Comparison of ENCODE assay signal across 8 cellular contexts in genomic region chr2:201406077-201406662, GRCh38. TPM values are rescaled to one million over a fixed set of nuclear protein-coding genes. Genes with fewer than 3 reads are reported as not detected.
DNase-seq lines count a peak whose midpoint lies in the region; ATAC-seq and TF ChIP-seq lines count a peak whose summit lies in the region.

No MANE protein-coding gene starts in this region.

- H3K4me1 Mint-ChIP-seq in progenitor cell of endocrine pancreas (ENCODE audit: low read depth): peaks cover 9% of the 10 kb centered on the region

- H3K36me3 ChIP-seq in PC-9 (ENCODE audit: low read depth) (no peaks in the 10 kb centered on the region), esophagus muscularis mucosa (no peaks in the 10 kb centered on the region), sigmoid colon (no peaks in the 10 kb centered on the region)

- H3K4me1 ChIP-seq in PC-9 (replicated peaks; ENCODE audit: insufficient read depth): peaks cover 29% of the 10 kb centered on the region
- H3K4me1 ChIP-seq in esophagus muscularis mucosa: peaks cover 41 to 96% (median 92%) of the 10 kb centered on the region in 4 donors
- H3K4me1 ChIP-seq in sigmoid colon: peaks cover 0 to 55% (median 45%) of the 10 kb centered on the region in 4 donors

- 14% methylated on average over 3 of the region's 3 CpGs for WGBS in esophagus muscularis mucosa
- 20 to 29% methylated on average over 3 of the region's 3 CpGs for WGBS in sigmoid colon, 2 donors

- H3K36me3 Mint-ChIP-seq in progenitor cell of endocrine pancreas (ENCODE audit: insufficient read depth): no peaks in the 10 kb centered on the region

- BruUV-seq in PC-9 (replicated peaks; lab: Mats Ljungman, UMichigan): no TSS peak

- H4K20me1 ChIP-seq in PC-9 (ENCODE audit: insufficient read depth): no peaks in the 10 kb centered on the region

- POLR2A ChIA-PET in PC-9 (lab: Charles Lee; ENCODE audit: unreplicated experiment): interaction anchor here (0.6 kb wide), 1 partner anchor 45 kb away, joined by 25 read pairs; the partner anchor contains the start of genes STRADB and TRAK2

- no peaks in the 10 kb centered on the region for H3K27me3 Mint-ChIP-seq in progenitor cell of endocrine pancreas

- H3K27me3 ChIP-seq in PC-9 (ENCODE audit: insufficient read depth, low read depth) (no peaks in the 10 kb centered on the region), esophagus muscularis mucosa (no peaks in the 10 kb centered on the region), sigmoid colon (no peaks in the 10 kb centered on the region)

- H3K4me3 Mint-ChIP-seq in progenitor cell of endocrine pancreas (ENCODE audit: low read depth): no peak overlapping the region

- H3K9me3 ChIP-seq in PC-9 (ENCODE audit: insufficient read depth, low read depth): no peaks in the 10 kb centered on the region
- no peaks in the 10 kb centered on the region for H3K9me3 ChIP-seq in esophagus muscularis mucosa
- H3K9me3 ChIP-seq in sigmoid colon: no peaks in the 10 kb centered on the region

- TF ChIP-seq EP300 in esophagus muscularis mucosa (IDR thresholded peaks at IDR 0.05) (no peak), sigmoid colon (IDR thresholded peaks at IDR 0.05) (no peak)

- intact Hi-C loops in PC-9 (cut with micrococcal nuclease; ENCODE audit: unreplicated experiment) (no loop called here), esophagus muscularis mucosa (cut with DNase I) (no loop called here), sigmoid colon (cut with DNase I) (loop anchor here (2.0 kb wide), 1 partner anchor 45 kb away; the partner anchor contains the start of genes STRADB and TRAK2)

- ATAC-seq in HG03159 (IDR thresholded peaks at IDR 0.05; ENCODE audit: unreplicated experiment) (no peak), GM21576 (IDR thresholded peaks at IDR 0.05; ENCODE audit: unreplicated experiment) (no peak), GM19023 (IDR thresholded peaks at IDR 0.05; ENCODE audit: unreplicated experiment) (no peak)

- H3K4me2 ChIP-seq in PC-9: peak overlapping the region; percentile 37; the same call in 1 of the 2 replicates

- no peaks in the 10 kb centered on the region; the same call in 1 of the 2 replicates for H3K9me2 ChIP-seq in PC-9 (ENCODE audit: insufficient read depth)

- peak overlapping the region; percentile 42 for H3K27ac ChIP-seq in PC-9
- peak overlapping the region; percentile 68 to 76 (median 72) for H3K27ac ChIP-seq in esophagus muscularis mucosa (replicated peaks in 1 of 4)
- peak overlapping the region; percentile 32 to 76 (median 59) for H3K27ac ChIP-seq in sigmoid colon

- H3K27ac Mint-ChIP-seq in progenitor cell of endocrine pancreas: no peak overlapping the region

- H3K4me3 ChIP-seq in PC-9 (no peak overlapping the region), esophagus muscularis mucosa (peak overlapping the region in 2 of 4 donors; percentile 1 to 3), sigmoid colon (no peak overlapping the region)

- DNase-seq in GM04503 (ENCODE audit: low read depth): peak; percentile 63
- DNase-seq in PC-9: peak in 1 of 2 experiments; percentile 53
- no peak for DNase-seq in esophagus muscularis mucosa (ENCODE audit: extremely low spot score)
- DNase-seq in sigmoid colon: no peak
- no peak for DNase-seq in progenitor cell of endocrine pancreas (ENCODE audit: low spot score, unreplicated experiment)

- H3K79me2 ChIP-seq in PC-9 (ENCODE audit: low read depth): 0 out of 2 replicates have a peak, but pooled peaks cover 11% of the 10 kb centered on the region

- H2AFZ ChIP-seq in PC-9: no peak overlapping the region

- TF ChIP-seq CTCF in PC-9 (conservative IDR thresholded peaks at IDR 0.05) (no peak), esophagus muscularis mucosa (IDR thresholded peaks at IDR 0.05) (no peak), sigmoid colon (IDR thresholded peaks at IDR 0.05) (no peak), progenitor cell of endocrine pancreas (IDR thresholded peaks at IDR 0.05; ENCODE audit: unreplicated experiment) (no peak)

- no peaks in the 10 kb centered on the region for H3K9me3 Mint-ChIP-seq in progenitor cell of endocrine pancreas (ENCODE audit: low read depth)

- TF ChIP-seq POLR2A in esophagus muscularis mucosa (IDR thresholded peaks at IDR 0.05; ENCODE audit: low read depth) (no peak), sigmoid colon (IDR thresholded peaks at IDR 0.05) (no peak)

- peaks cover 9% of the 10 kb centered on the region; the same call in 1 of the 2 replicates for H3F3A ChIP-seq in PC-9 (ENCODE audit: insufficient read depth, low read depth)

- CTCF ChIA-PET in PC-9 (lab: Charles Lee): no interaction called here

RNA-seq across cellular contexts. Expression of gene TRAK2, which starts 45.1 kb away (rescaled TPM):
- total RNA-seq in PC-9 (2021) (18.8 and 33.2 TPM in 2 replicates), esophagus muscularis mucosa (100 to 1,000 TPM in 2 of 4 donors, 10 to 100 TPM in 2; 73.1 to 114 (median 91.6) TPM), sigmoid colon (10 to 100 TPM; 46.8 to 68.1 (median 49.1) TPM), progenitor cell of endocrine pancreas (17.9 and 18.2 TPM in 2 replicates)
- polyA plus RNA-seq in sigmoid colon: 10 to 100 TPM; 17.0 to 76.5 (median 45.0) TPM

RNA-seq across cellular contexts. Expression of gene STRADB, which starts 45.4 kb away (rescaled TPM):
- total RNA-seq in PC-9 (2021) (24.0 and 32.1 TPM in 2 replicates), esophagus muscularis mucosa (10 to 100 TPM; 13.6 to 15.6 (median 14.1) TPM), sigmoid colon (10 to 100 TPM; 14.7 to 32.3 (median 17.1) TPM), progenitor cell of endocrine pancreas (48.2 and 51.0 TPM in 2 replicates)
- polyA plus RNA-seq in sigmoid colon: 100 to 1,000 TPM in 1 of 3 donors, 10 to 100 TPM in 2; 23.0 to 142 (median 70.9) TPM

RNA-seq across cellular contexts. Expression of gene FLACC1, which starts 49.0 kb away (rescaled TPM):
- 0.75 and 0.87 TPM in 2 replicates for total RNA-seq in PC-9 (2021)
- total RNA-seq in esophagus muscularis mucosa: 1 to 10 TPM; 1.2 to 5.1 (median 4.2) TPM
- 1 to 10 TPM; 1.1 to 1.6 (median 1.4) TPM for total RNA-seq in sigmoid colon
- polyA plus RNA-seq in sigmoid colon: under 1 TPM in 2 of 3 donors, not detected in 1; 0.69 to 0.87 TPM
- total RNA-seq in progenitor cell of endocrine pancreas: 0.55 and 0.69 TPM in 2 replicates
